Comparison of ENCODE assay signal across 9 cellular contexts in genomic region chr5:75668348-75668895, GRCh38. TPM values are rescaled to one million over a fixed set of nuclear protein-coding genes. Genes with fewer than 3 reads are reported as not detected.
DNase-seq lines count a peak whose midpoint lies in the region; ATAC-seq and TF ChIP-seq lines count a peak whose summit lies in the region.
"Had no signal": no experiment of that assay in that cellular context is flagged by ENCODE, and none has a peak within 500 bp of the region (broad histone marks: within the 10 kb centered on the region; RNA-seq: fewer than 3 reads in every experiment).

No MANE protein-coding gene starts in this region.

- H3K27ac Mint-ChIP-seq in IgD-negative memory B cell: peak overlapping the region in 1 of 3 donors; percentile 83
- peak overlapping the region; percentile 98 for H3K27ac Mint-ChIP-seq in stimulated activated naive B cell treated with anti-CD40 and anti-IgM and Interleukin-4, amounts not matched to agents 10 μg/mL and 1 μg/mL and 100 μg/mL, for 72 hours

- peaks cover 12% of the 10 kb centered on the region for H3K36me3 Mint-ChIP-seq in activated T-cell treated with anti-CD3 and anti-CD28 coated beads, Interleukin-2, amount 50 U/mL, for 4 hours (ENCODE audit: insufficient read depth)
- H3K36me3 Mint-ChIP-seq in IgD-negative memory B cell: peaks cover 3% of the 10 kb centered on the region
- peaks cover 6 to 12% of the 10 kb centered on the region in 2 donors for H3K36me3 Mint-ChIP-seq in stimulated activated naive B cell treated with anti-CD40 and anti-IgM and Interleukin-4, amounts not matched to agents 10 μg/mL and 1 μg/mL and 100 μg/mL, for 72 hours

- H3K4me1 Mint-ChIP-seq in activated T-cell treated with anti-CD3 and anti-CD28 coated beads, Interleukin-2, amount 50 U/mL, for 4 hours (ENCODE audit: low read depth): peaks cover 26% of the 10 kb centered on the region
- peaks cover 0 to 11% (median 2%) of the 10 kb centered on the region in 3 donors for H3K4me1 Mint-ChIP-seq in IgD-negative memory B cell
- H3K4me1 Mint-ChIP-seq in stimulated activated naive B cell treated with anti-CD40 and anti-IgM and Interleukin-4, amounts not matched to agents 10 μg/mL and 1 μg/mL and 100 μg/mL, for 72 hours: peaks cover 20 to 24% of the 10 kb centered on the region in 2 donors

- WGBS in body of pancreas, 2 donors: 68 to 80% methylated on average over 3 of the region's 3 CpGs

- no peaks in the 10 kb centered on the region for H3K27me3 Mint-ChIP-seq in activated T-cell treated with anti-CD3 and anti-CD28 coated beads, Interleukin-2, amount 50 U/mL, for 4 hours (ENCODE audit: low read depth)
- no peaks in the 10 kb centered on the region for H3K27me3 Mint-ChIP-seq in IgD-negative memory B cell
- no peaks in the 10 kb centered on the region for H3K27me3 Mint-ChIP-seq in stimulated activated naive B cell treated with anti-CD40 and anti-IgM and Interleukin-4, amounts not matched to agents 10 μg/mL and 1 μg/mL and 100 μg/mL, for 72 hours

- TF ChIP-seq CTCF in body of pancreas (IDR thresholded peaks at IDR 0.05): no peak

- no peaks in the 10 kb centered on the region for H3K36me3 ChIP-seq in body of pancreas (replicated peaks in 1 of 2; ENCODE audit: insufficient read depth in 1 of 2, low read depth in 2 of 2)

- peak overlapping the region; percentile 70 for H3K4me3 Mint-ChIP-seq in activated T-cell treated with anti-CD3 and anti-CD28 coated beads, Interleukin-2, amount 50 U/mL, for 4 hours
- H3K4me3 Mint-ChIP-seq in IgD-negative memory B cell: peak overlapping the region in 3 of 4 donors; percentile 79 to 88 (median 81)
- H3K4me3 Mint-ChIP-seq in stimulated activated naive B cell treated with anti-CD40 and anti-IgM and Interleukin-4, amounts not matched to agents 10 μg/mL and 1 μg/mL and 100 μg/mL, for 72 hours: peak overlapping the region; percentile 87 to 89

- no peak for TF ChIP-seq POLR2A in body of pancreas (IDR thresholded peaks at IDR 0.05)

- no peak for ATAC-seq in activated T-cell treated with anti-CD3 and anti-CD28 coated beads, Interleukin-2, amount 50 U/mL, for 4 hours
- ATAC-seq in body of pancreas: peak; percentile 17
- ATAC-seq in stimulated activated naive B cell treated with anti-CD40 and anti-IgM and Interleukin-4, amounts not matched to agents 10 μg/mL and 1 μg/mL and 100 μg/mL, for 72 hours (replicated peaks): peak; percentile 1 to 4
- ATAC-seq in GM18519 (IDR thresholded peaks at IDR 0.05; ENCODE audit: low FRiP score, unreplicated experiment): no peak

- DNase-seq in activated T-cell treated with anti-CD3 and anti-CD28 coated beads, Interleukin-2, amount 50 U/mL, for 4 hours: no peak
- DNase-seq in activated T-cell treated with anti-CD3 and anti-CD28 coated beads, Interleukin-2, amount 50 U/mL, for 1 hour: no peak
- DNase-seq in body of pancreas (no peak), activated gamma-delta T cell treated with Interleukin-2 at 50 U/mL for 16 hours (no peak)
- DNase-seq in stimulated activated naive B cell treated with anti-CD40 and anti-IgM and Interleukin-4, amounts not matched to agents 10 μg/mL and 1 μg/mL and 100 μg/mL, for 72 hours: no peak
- DNase-seq in activated CD8-positive, alpha-beta memory T cell treated with anti-CD3 and anti-CD28 coated beads, Interleukin-2, amount 50 U/mL, for 48 hours: no peak
- DNase-seq: SW 1271 had no signal

- H3K27me3 ChIP-seq in body of pancreas: no peaks in the 10 kb centered on the region

- H3K4me1 ChIP-seq in body of pancreas: peaks cover 22% of the 10 kb centered on the region

- intact Hi-C loops in body of pancreas (cut with DNase I): no loop called here

- H3K9me3 ChIP-seq in body of pancreas: no peaks in the 10 kb centered on the region

- no peaks in the 10 kb centered on the region for H3K9me3 Mint-ChIP-seq in activated T-cell treated with anti-CD3 and anti-CD28 coated beads, Interleukin-2, amount 50 U/mL, for 4 hours
- no peaks in the 10 kb centered on the region for H3K9me3 Mint-ChIP-seq in IgD-negative memory B cell
- no peaks in the 10 kb centered on the region for H3K9me3 Mint-ChIP-seq in stimulated activated naive B cell treated with anti-CD40 and anti-IgM and Interleukin-4, amounts not matched to agents 10 μg/mL and 1 μg/mL and 100 μg/mL, for 72 hours

- H3K27ac ChIP-seq in body of pancreas: peak overlapping the region in 2 of 4 donors; percentile 42 to 76

- no peak overlapping the region for H3K4me3 ChIP-seq in body of pancreas

RNA-seq across cellular contexts. Expression of gene POC5, which starts 48.8 kb away (rescaled TPM):
- total RNA-seq in activated T-cell treated with anti-CD3 and anti-CD28 coated beads, Interleukin-2, amount 50 U/mL, for 4 hours: 10 to 100 TPM; 17.2 to 24.1 (median 18.6) TPM
- 14.3 TPM for polyA plus RNA-seq in IgD-negative memory B cell
- 1 to 10 TPM; 7.5 to 8.9 TPM for total RNA-seq in body of pancreas

RNA-seq across cellular contexts. Expression of gene ANKDD1B, which starts 57.2 kb away (rescaled TPM):
- total RNA-seq in activated T-cell treated with anti-CD3 and anti-CD28 coated beads, Interleukin-2, amount 50 U/mL, for 4 hours: under 1 TPM in 1 of 3 donors, not detected in 2; 0.14 TPM
- polyA plus RNA-seq in IgD-negative memory B cell: 0.15 TPM
- total RNA-seq in body of pancreas: under 1 TPM in 1 of 2 donors, not detected in 1; 0.52 TPM

Comparison
In these comparisons a context has a peak if more than half of its experiments do, and no peak if none do; other contexts are left out.
1. ATAC-seq: peak in body of pancreas (single experiment) and stimulated activated naive B cell treated with anti-CD40 and anti-IgM and Interleukin-4, amounts not matched to agents 10 μg/mL and 1 μg/mL and 100 μg/mL, for 72 hours (2 of 2); none in activated T-cell treated with anti-CD3 and anti-CD28 coated beads, Interleukin-2, amount 50 U/mL, for 4 hours (0 of 2) and GM18519 (single experiment).
2. Peak in every context shown above with its lines, with median percentiles within 50 percentile points of each other: H3K4me3 Mint-ChIP-seq.